Comparison of ENCODE assay signal across 28 cellular contexts in the genomic region with DNA sequence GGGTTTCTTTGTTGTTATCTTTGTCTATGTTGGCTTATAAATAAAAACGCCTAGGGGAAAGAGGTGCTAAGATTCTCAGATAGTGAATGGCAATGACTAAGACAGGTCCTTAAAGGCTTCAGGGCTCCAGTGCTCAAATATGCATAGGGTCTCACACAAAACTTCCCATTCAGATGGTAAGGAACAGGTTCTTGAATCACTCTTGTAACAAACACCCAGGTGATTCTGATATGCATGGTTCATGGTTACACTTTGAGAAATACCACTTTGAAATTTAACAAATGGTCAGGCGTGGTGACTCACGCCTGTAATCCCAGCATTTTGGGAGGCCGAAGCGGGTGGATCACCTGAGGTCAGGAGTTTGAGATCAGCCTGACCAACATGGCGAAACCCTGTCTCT.
"Had no signal": no experiment of that assay in that cellular context is flagged by ENCODE, and none has a peak within 500 bp of the region (broad histone marks: within the 10 kb centered on the region; RNA-seq: fewer than 3 reads in every experiment).

No MANE protein-coding gene starts in this region.

- H3K9me3 ChIP-seq: ovary, psoas muscle, right lobe of liver, sigmoid colon, stomach, thoracic aorta, thyroid gland, tibial nerve, upper lobe of right lung, uterus had no signal

- H3K36me3 ChIP-seq: ovary, thoracic aorta, uterus had no signal

- H3K4me3 Mint-ChIP-seq: natural killer cell; nephron; neural progenitor cell; stimulated activated effector memory CD8-positive, alpha-beta T cell treated with anti-CD3 and anti-CD28 coated beads, Interleukin-12 subunit alpha, Interleukin-12 subunit beta, amount 100 ng/mL, for 72 hours; stimulated activated naive B cell treated with anti-CD40 and anti-IgM and Interleukin-4, amounts not matched to agents 10 μg/mL and 1 μg/mL and 100 μg/mL, for 72 hours; stimulated activated naive CD8-positive, alpha-beta T cell treated with anti-CD3 and anti-CD28 coated beads, Interleukin-15, Interleukin-2, amounts not matched to agents 100 ng/mL and 50 ng/mL, for 24 hours; type B pancreatic cell had no signal

- H3K79me2 ChIP-seq: parathyroid adenoma had no signal

- ATAC-seq: natural killer cell; psoas muscle; right cardiac atrium; right lobe of liver; stimulated activated effector memory CD8-positive, alpha-beta T cell treated with anti-CD3 and anti-CD28 coated beads, Interleukin-12 subunit alpha, Interleukin-12 subunit beta, amount 100 ng/mL, for 72 hours; stimulated activated naive B cell treated with anti-CD40 and anti-IgM and Interleukin-4, amounts not matched to agents 10 μg/mL and 1 μg/mL and 100 μg/mL, for 72 hours; upper lobe of right lung had no signal

- H3K27ac ChIP-seq: neural progenitor cell, ovary, parathyroid adenoma, psoas muscle, right lobe of liver, sigmoid colon, stomach, thoracic aorta, thyroid gland, tibial nerve, upper lobe of right lung, uterus had no signal

- DNase-seq: natural killer cell; occipital lobe; ovary; posterior cingulate gyrus; psoas muscle; right cardiac atrium; right lobe of liver; sigmoid colon; small intestine; stimulated activated CD4-positive, alpha-beta T cell treated with anti-CD3 and anti-CD28 coated beads, Interleukin-15, amount 100 ng/mL, for 24 hours; stimulated activated CD4-positive, alpha-beta T cell treated with anti-CD3 and anti-CD28 coated beads, Interleukin-2, amount 100 ng/mL, for 24 hours; stimulated activated CD4-positive, alpha-beta T cell treated with anti-CD3 and anti-CD28 coated beads, Interleukin-2, amount 100 ng/mL, for 48 hours; stimulated activated CD4-positive, alpha-beta T cell treated with anti-CD3 and anti-CD28 coated beads, Interleukin-4, amount 100 ng/mL, for 24 hours; stimulated activated naive B cell treated with anti-CD40 and anti-IgM and Interleukin-4, amounts not matched to agents 10 μg/mL and 1 μg/mL and 100 μg/mL, for 72 hours; stimulated activated naive CD4-positive, alpha-beta T cell treated with Interleukin-2 at 50 U/mL for 16 hours; stomach; thyroid gland; upper lobe of right lung; uterus had no signal

- H3K4me1 Mint-ChIP-seq: nephron, neural progenitor cell had no signal

- H3K4me3 ChIP-seq: neural progenitor cell, ovary, psoas muscle, right lobe of liver, sigmoid colon, stomach, thoracic aorta, thyroid gland, tibial nerve, upper lobe of right lung, uterus had no signal

- H3K4me1 ChIP-seq: neural progenitor cell, parathyroid adenoma, psoas muscle, sigmoid colon, stomach, thyroid gland, tibial nerve, upper lobe of right lung, uterus had no signal

- H3K27me3 Mint-ChIP-seq: progenitor cell of endocrine pancreas; stimulated activated naive B cell treated with anti-CD40 and anti-IgM and Interleukin-4, amounts not matched to agents 10 μg/mL and 1 μg/mL and 100 μg/mL, for 72 hours; stimulated activated naive CD8-positive, alpha-beta T cell treated with anti-CD3 and anti-CD28 coated beads, Interleukin-15, Interleukin-2, amounts not matched to agents 100 ng/mL and 50 ng/mL, for 24 hours; type B pancreatic cell had no signal

- H3K27ac Mint-ChIP-seq: nephron; neural progenitor cell; progenitor cell of endocrine pancreas; stimulated activated naive CD8-positive, alpha-beta T cell treated with anti-CD3 and anti-CD28 coated beads, Interleukin-15, Interleukin-2, amounts not matched to agents 100 ng/mL and 50 ng/mL, for 24 hours; type B pancreatic cell had no signal

- H3K4me2 ChIP-seq: neural progenitor cell had no signal

- H3K9ac ChIP-seq: neural progenitor cell, parathyroid adenoma had no signal

- H2AFZ ChIP-seq: neural progenitor cell, parathyroid adenoma had no signal

- H3K27me3 ChIP-seq: neural progenitor cell, ovary, right lobe of liver, sigmoid colon, stomach, thyroid gland, tibial nerve, upper lobe of right lung, uterus had no signal
